Comparison of ENCODE assay signal across 8 cellular contexts in genomic region chr10:123995461-123996131, GRCh38.
DNase-seq lines count a peak whose midpoint lies in the region; ATAC-seq, FAIRE-seq and TF ChIP-seq lines count a peak whose summit lies in the region.

No MANE protein-coding gene starts in this region.

- WGBS in ectodermal cell, 2 experiments: 7% methylated on average over 27 of the region's 27 CpGs

- H3K27me3 ChIP-seq in ectodermal cell (ENCODE audit: control insufficient read depth, insufficient read depth, low read length, poor library complexity, severe bottlenecking) (peaks cover 55% of the 10 kb centered on the region), upper lobe of right lung (peaks cover 34% of the 10 kb centered on the region)

- ATAC-seq in upper lobe of right lung: peak; percentile 57
- no peak for ATAC-seq in GM18502 (IDR thresholded peaks at IDR 0.05; ENCODE audit: poor library complexity, unreplicated experiment)

- TF ChIP-seq CTCF in upper lobe of right lung (IDR thresholded peaks at IDR 0.05): peak; percentile 53

- DNase-seq in EL: peak; percentile 95
- DNase-seq in H4 (ENCODE audit: low spot score): peak; percentile 79
- DNase-seq in RCC 7860 (ENCODE audit: low spot score): peak; percentile 86
- DNase-seq in lung microvascular endothelial cell (ENCODE audit: low read depth in 2 of 2): peak; percentile 41 to 59
- DNase-seq in upper lobe of right lung: peak; percentile 75
- no peak for DNase-seq in MV-4-11 (lab: John Stamatoyannopoulos, UW)

- intact Hi-C loops in upper lobe of right lung (cut with DNase I): no loop called here

- H3K9me3 ChIP-seq in ectodermal cell (ENCODE audit: control insufficient read depth, low read length) (no peaks in the 10 kb centered on the region), upper lobe of right lung (no peaks in the 10 kb centered on the region)

- H3K27ac ChIP-seq in ectodermal cell (ENCODE audit: insufficient read depth, low read depth, low read length, poor library complexity, severe bottlenecking) (no peak overlapping the region), upper lobe of right lung (no peak overlapping the region)

- no peaks in the 10 kb centered on the region for H3K36me3 ChIP-seq in ectodermal cell (ENCODE audit: control insufficient read depth, insufficient read depth, low read length)
- H3K36me3 ChIP-seq in upper lobe of right lung: no peaks in the 10 kb centered on the region

- no peaks in the 10 kb centered on the region for H3K4me1 ChIP-seq in ectodermal cell (ENCODE audit: control insufficient read depth, insufficient read depth, low read length)
- peaks cover 28% of the 10 kb centered on the region for H3K4me1 ChIP-seq in upper lobe of right lung

- peak overlapping the region; percentile 18 for H3K4me3 ChIP-seq in ectodermal cell (ENCODE audit: insufficient read depth, low read depth, low read length)
- H3K4me3 ChIP-seq in upper lobe of right lung: peak overlapping the region; percentile 6

- FAIRE-seq in RCC 7860 (lab: Jason Lieb, UNC): peak; percentile 51
